ENCODE assay signal across 23 cellular contexts in genomic region chr18:5122270-5122669, GRCh38.
DNase-seq lines count a peak whose midpoint lies in the region; ATAC-seq and TF ChIP-seq lines count a peak whose summit lies in the region.
"Had no signal": no experiment of that assay in that cellular context is flagged by ENCODE, and none has a peak within 500 bp of the region (broad histone marks: within the 10 kb centered on the region; RNA-seq: fewer than 3 reads in every experiment).

No MANE protein-coding gene starts in this region.

- CTCF ChIA-PET in HEK293T (lab: Yijun Ruan, JAX), result interaction anchor here (0.6 kb wide), 1 partner anchor 386 kb away, joined by 3 read pairs; no protein-coding TSS in a partner anchor

- ATAC-seq in HG03095 (IDR thresholded peaks at IDR 0.05; ENCODE audit: unreplicated experiment) (no peak), GM18907 (IDR thresholded peaks at IDR 0.05; ENCODE audit: unreplicated experiment) (no peak)
- ATAC-seq: A549; CD8-positive, alpha-beta T cell had no signal

- H2AFZ ChIP-seq in neuronal stem cell (ENCODE audit: low read length), result no peak overlapping the region

- H2BK120ac ChIP-seq in neuronal stem cell (ENCODE audit: low read depth, low read length), result no peak overlapping the region

- H3K18ac ChIP-seq in neuronal stem cell (ENCODE audit: low read length), result no peak overlapping the region

- H3K9ac ChIP-seq in neuronal stem cell (ENCODE audit: low read depth, low read length, poor library complexity), result no peak overlapping the region

- peak in 4 of 6 experiments; percentile 4 to 54 (median 46) for DNase-seq in stimulated activated naive CD4-positive, alpha-beta T cell (lab: John Stamatoyannopoulos, UW)
- no peak for DNase-seq in stimulated activated naive CD4-positive, alpha-beta T cell treated with Interleukin-2 at 50 U/mL for 16 hours (lab: John Stamatoyannopoulos, UW)
- DNase-seq in NCI-H146 treated with DMSO at 0.1 percent for 48 hours (lab: John Stamatoyannopoulos, UW; ENCODE audit: unreplicated experiment) (peak; percentile 32), NCI-H510A treated with DMSO at 0.1 percent for 48 hours (lab: John Stamatoyannopoulos, UW) (peak; percentile 78), neuronal stem cell (ENCODE audit: low spot score) (no peak), HEK293T (ENCODE audit: extremely low spot score) (no peak)
- DNase-seq: C1 segment of cervical spinal cord; CD8-positive, alpha-beta T cell; DMS 273 treated with DMSO at 0.1 percent for 48 hours; DND-41; GOT3; HCEC 1CT; NCI-H1048; NCI-H1417; NCI-H187; NCI-H2081 treated with DMSO at 0.1 percent for 48 hours; NCI-H524; Right ventricle myocardium superior; RPMI8226 had no signal

- H3K36me3 ChIP-seq in neuronal stem cell (replicated peaks in 1 of 2; ENCODE audit: control insufficient read depth in 2 of 2, insufficient read depth in 2 of 2, low read length in 2 of 2), result no peaks in the 10 kb centered on the region
- H3K36me3 ChIP-seq: SJSA1 had no signal

- H3K4me2 ChIP-seq in neuronal stem cell (ENCODE audit: insufficient read depth, low read length, poor library complexity, severe bottlenecking), result no peak overlapping the region
- H3K4me2 ChIP-seq: A549 had no signal

- peak overlapping the region; percentile 55 for H3K23ac ChIP-seq in neuronal stem cell (ENCODE audit: low read depth, low read length, poor library complexity)

- POLR2A ChIA-PET in HEK293T (lab: Yijun Ruan, JAX), result no interaction called here

- H3K4ac ChIP-seq in neuronal stem cell (ENCODE audit: low read length), result no peak overlapping the region

- no peak overlapping the region for H3K27ac ChIP-seq in neuronal stem cell (replicated peaks; ENCODE audit: low read length)
- H3K27ac ChIP-seq: A549, SJSA1 had no signal

- no peaks in the 10 kb centered on the region for H3K79me1 ChIP-seq in neuronal stem cell (ENCODE audit: low read depth, low read length)

- peaks cover 0 to 5% of the 10 kb centered on the region in 2 donors for H3K9me3 ChIP-seq in neuronal stem cell (replicated peaks in 1 of 2; ENCODE audit: control insufficient read depth in 2 of 2, insufficient read depth in 1 of 2, low read depth in 1 of 2, low read length in 2 of 2)
- H3K9me3 ChIP-seq: A549 had no signal

- no peak overlapping the region for H4K8ac ChIP-seq in neuronal stem cell (ENCODE audit: low read depth, low read length)

- H3K14ac ChIP-seq in neuronal stem cell (ENCODE audit: low read length), result no peak overlapping the region

- no peaks in the 10 kb centered on the region for H3K27me3 ChIP-seq in neuronal stem cell (ENCODE audit: control insufficient read depth in 3 of 3, insufficient read depth in 3 of 3, low read depth in 1 of 3, low read length in 3 of 3)
- H3K27me3 ChIP-seq: SJSA1 had no signal

- no peak overlapping the region for H2BK5ac ChIP-seq in neuronal stem cell (ENCODE audit: low read length)

- H3K4me3 ChIP-seq in neuronal stem cell (ENCODE audit: low read length in 2 of 2), result no peak overlapping the region
- H3K4me3 ChIP-seq: A549, SJSA1 had no signal

- H3K4me1 ChIP-seq in neuronal stem cell (ENCODE audit: control insufficient read depth in 2 of 2, insufficient read depth in 1 of 2, low read depth in 1 of 2, low read length in 2 of 2), result peaks cover 0 to 2% of the 10 kb centered on the region in 2 donors
- H3K4me1 ChIP-seq: A549, SJSA1 had no signal

- no peak overlapping the region for H4K91ac ChIP-seq in neuronal stem cell (ENCODE audit: low read depth, low read length, poor library complexity)

- no CpG with 5 or more reads among the region's 2 CpGs for WGBS in neuronal stem cell (ENCODE audit: extremely low coverage in 2 of 2, insufficient read length in 2 of 2, insufficient replicate concordance in 1 of 2), 2 donors

- H2AK5ac ChIP-seq in neuronal stem cell (ENCODE audit: low read depth, low read length), result no peak overlapping the region

- H2BK12ac ChIP-seq in neuronal stem cell (ENCODE audit: low read length), result no peak overlapping the region

- no peak overlapping the region for H2BK15ac ChIP-seq in neuronal stem cell (ENCODE audit: low read length)

TF ChIP-seq in HEK293T, 16 proteins besides CTCF, POLR2A, EP300 and RAD21:
- TF ChIP-seq SUZ12 (IDR thresholded peaks at IDR 0.05), result no peak
- TF ChIP-seq ZNF384 (IDR thresholded peaks at IDR 0.05), result no peak
- no peak for TF ChIP-seq ARNT (IDR thresholded peaks at IDR 0.05)
- no peak for TF ChIP-seq FOXA1 (IDR thresholded peaks at IDR 0.05)
- no peak for TF ChIP-seq ELF4 (IDR thresholded peaks at IDR 0.05)
- no peak for TF ChIP-seq TARDBP (IDR thresholded peaks at IDR 0.05)
- TF ChIP-seq LEF1 (IDR thresholded peaks at IDR 0.05; ENCODE audit: borderline replicate concordance), result no peak
- TF ChIP-seq CTBP1 (IDR thresholded peaks at IDR 0.05; ENCODE audit: borderline replicate concordance), result no peak
- no peak for TF ChIP-seq BHLHE40 (IDR thresholded peaks at IDR 0.05; ENCODE audit: borderline replicate concordance)
- no peak for TF ChIP-seq L3MBTL2 (conservative IDR thresholded peaks at IDR 0.05)
- TF ChIP-seq NFRKB (IDR thresholded peaks at IDR 0.05), result no peak
- no peak for TF ChIP-seq SP1 (IDR thresholded peaks at IDR 0.05)
- no peak for TF ChIP-seq HDGF (IDR thresholded peaks at IDR 0.05; ENCODE audit: borderline replicate concordance)
- no peak for TF ChIP-seq FOXK2 (IDR thresholded peaks at IDR 0.05)

Comparison
In these comparisons a context has a peak if more than half of its experiments do, and no peak if none do; other contexts are left out.
1. DNase-seq: peak in stimulated activated naive CD4-positive, alpha-beta T cell (4 of 6), NCI-H146 treated with DMSO at 0.1 percent for 48 hours (single experiment) and NCI-H510A treated with DMSO at 0.1 percent for 48 hours (single experiment); none in stimulated activated naive CD4-positive, alpha-beta T cell treated with Interleukin-2 at 50 U/mL for 16 hours (single experiment), neuronal stem cell (single experiment) and HEK293T (single experiment).